Comparison of ENCODE assay signal across 18 cellular contexts in genomic region chr4:123088521-123088920, GRCh38.
DNase-seq lines count a peak whose midpoint lies in the region; ATAC-seq and TF ChIP-seq lines count a peak whose summit lies in the region.
"Had no signal": no experiment of that assay in that cellular context is flagged by ENCODE, and none has a peak within 500 bp of the region (broad histone marks: within the 10 kb centered on the region; RNA-seq: fewer than 3 reads in every experiment).

No MANE protein-coding gene starts in this region.

- DNase-seq in AML-193 (lab: John Stamatoyannopoulos, UW): peak; percentile 33 to 48
- DNase-seq in Kasumi-1 (lab: John Stamatoyannopoulos, UW): peak; percentile 39 to 51
- peak; percentile 42 to 80 for DNase-seq in NOMO-1 (lab: John Stamatoyannopoulos, UW; ENCODE audit: unreplicated experiment in 2 of 2)
- DNase-seq in SKM-1 treated with dmso at 0.1 percent for 144 hours (lab: John Stamatoyannopoulos, UW; ENCODE audit: unreplicated experiment): peak; percentile 63
- no peak for DNase-seq in activated CD4-positive, alpha-beta T cell treated with anti-CD3 and anti-CD28 coated beads, Interleukin-2, amount 10 ng/mL, durations not matched to agents 24 days and 14 days
- no peak for DNase-seq in anterior cingulate cortex (lab: John Stamatoyannopoulos, UW)
- DNase-seq in tibial nerve (ENCODE audit: low spot score in 2 of 2): no peak
- DNase-seq in T-helper 17 cell: no peak
- DNase-seq: 8988T, C1 segment of cervical spinal cord, DMS53, EL, Karpas-422, NCI-H1105 treated with DMSO at 0.1 percent for 48 hours, NCI-H2029 treated with DMSO at 0.1 percent for 48 hours, NCI-H524 treated with DMSO at 0.1 percent for 48 hours had no signal

- H3K27ac Mint-ChIP-seq in activated CD4-positive, alpha-beta T cell treated with anti-CD3 and anti-CD28 coated beads, Interleukin-2, amount 10 ng/mL, durations not matched to agents 24 days and 14 days: no peak overlapping the region
- no peak overlapping the region for H3K27ac Mint-ChIP-seq in T-helper 17 cell
- H3K27ac Mint-ChIP-seq: IgD-negative memory B cell had no signal

- peaks cover 3% of the 10 kb centered on the region for H3K9me3 Mint-ChIP-seq in activated CD4-positive, alpha-beta T cell treated with anti-CD3 and anti-CD28 coated beads, Interleukin-2, amount 10 ng/mL, durations not matched to agents 24 days and 14 days
- H3K9me3 Mint-ChIP-seq: IgD-negative memory B cell had no signal

- peaks cover 0 to 24% (median 0%) of the 10 kb centered on the region in 3 donors for H3K36me3 ChIP-seq in tibial nerve

- no peaks in the 10 kb centered on the region for H3K27me3 Mint-ChIP-seq in activated CD4-positive, alpha-beta T cell treated with anti-CD3 and anti-CD28 coated beads, Interleukin-2, amount 10 ng/mL, durations not matched to agents 24 days and 14 days
- H3K27me3 Mint-ChIP-seq in T-helper 17 cell: no peaks in the 10 kb centered on the region
- H3K27me3 Mint-ChIP-seq: IgD-negative memory B cell had no signal

- H3K4me3 ChIP-seq in tibial nerve: no peak overlapping the region

- no peak for TF ChIP-seq CTCF in tibial nerve (IDR thresholded peaks at IDR 0.05)

- WGBS in tibial nerve, 2 donors: 67 to 71% methylated on average over 5 of the region's 5 CpGs

- H3K9me3 ChIP-seq in tibial nerve: peaks cover 0 to 6% (median 0%) of the 10 kb centered on the region in 4 donors
- no peaks in the 10 kb centered on the region for H3K9me3 ChIP-seq in T-helper 17 cell (ENCODE audit: control insufficient read depth, low read length, poor library complexity, severe bottlenecking)

- H3K4me1 ChIP-seq in tibial nerve: no peaks in the 10 kb centered on the region

- H3K4me1 Mint-ChIP-seq in activated CD4-positive, alpha-beta T cell treated with anti-CD3 and anti-CD28 coated beads, Interleukin-2, amount 10 ng/mL, durations not matched to agents 24 days and 14 days: no peaks in the 10 kb centered on the region
- H3K4me1 Mint-ChIP-seq in T-helper 17 cell: peaks cover 4% of the 10 kb centered on the region

- TF ChIP-seq POLR2A in tibial nerve (IDR thresholded peaks at IDR 0.05): no peak

- H3K36me3 Mint-ChIP-seq in activated CD4-positive, alpha-beta T cell treated with anti-CD3 and anti-CD28 coated beads, Interleukin-2, amount 10 ng/mL, durations not matched to agents 24 days and 14 days (ENCODE audit: low read depth): peaks cover 30% of the 10 kb centered on the region
- H3K36me3 Mint-ChIP-seq in T-helper 17 cell (ENCODE audit: low read depth): peaks cover 8% of the 10 kb centered on the region

- H3K27me3 ChIP-seq in tibial nerve: no peaks in the 10 kb centered on the region

- H3K4me3 Mint-ChIP-seq in activated CD4-positive, alpha-beta T cell treated with anti-CD3 and anti-CD28 coated beads, Interleukin-2, amount 10 ng/mL, durations not matched to agents 24 days and 14 days: no peak overlapping the region
- H3K4me3 Mint-ChIP-seq in T-helper 17 cell: no peak overlapping the region
- H3K4me3 Mint-ChIP-seq: IgD-negative memory B cell had no signal

- intact Hi-C loops in activated CD4-positive, alpha-beta T cell treated with anti-CD3 and anti-CD28 coated beads, Interleukin-2, amount 10 ng/mL, durations not matched to agents 24 days and 14 days (cut with micrococcal nuclease): no loop called here

- no peak for TF ChIP-seq EP300 in tibial nerve (IDR thresholded peaks at IDR 0.05)

- H3K27ac ChIP-seq in tibial nerve: no peak overlapping the region

- no peak for ATAC-seq in T-helper 17 cell
- ATAC-seq: Panc1 had no signal

Comparison
In these comparisons a context has a peak if more than half of its experiments do, and no peak if none do; other contexts are left out.
1. DNase-seq: peak in AML-193 (2 of 2), Kasumi-1 (2 of 2), NOMO-1 (2 of 2) and SKM-1 treated with dmso at 0.1 percent for 144 hours (single experiment); none in activated CD4-positive, alpha-beta T cell treated with anti-CD3 and anti-CD28 coated beads, Interleukin-2, amount 10 ng/mL, durations not matched to agents 24 days and 14 days (single experiment), anterior cingulate cortex (0 of 58), tibial nerve (0 of 2) and T-helper 17 cell (0 of 3).